ENCODE assay signal across 25 cellular contexts in the genomic region with DNA sequence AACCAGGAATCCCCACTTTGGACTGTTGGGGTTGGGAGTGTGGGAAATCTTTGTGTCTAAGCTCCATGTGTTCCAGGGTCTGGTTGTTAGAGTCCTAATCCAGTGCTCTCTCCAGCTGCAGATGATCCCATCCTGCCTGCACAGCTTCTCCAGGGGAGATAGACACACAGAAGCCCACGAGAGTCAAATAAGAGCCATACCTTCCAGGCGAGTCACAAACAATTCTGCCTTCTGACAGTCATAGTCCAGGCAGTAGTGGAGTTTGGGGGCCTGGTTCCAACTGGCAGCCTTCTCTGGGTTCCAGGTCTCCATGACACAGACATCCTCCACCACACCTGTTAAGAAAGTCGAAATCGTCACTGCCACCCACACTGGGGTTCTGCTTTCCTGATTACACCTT. TPM values are rescaled to one million over a fixed set of nuclear protein-coding genes. Genes with fewer than 3 reads are reported as not detected.
DNase-seq lines count a peak whose midpoint lies in the region; ATAC-seq, FAIRE-seq and TF ChIP-seq lines count a peak whose summit lies in the region.
"Had no signal": no experiment of that assay in that cellular context is flagged by ENCODE, and none has a peak within 500 bp of the region (broad histone marks: within the 10 kb centered on the region; RNA-seq: fewer than 3 reads in every experiment).

No MANE protein-coding gene starts in this region.

- H3K9me3 Mint-ChIP-seq in astrocyte (ENCODE audit: unreplicated experiment) = peaks cover 2% of the 10 kb centered on the region
- H3K9me3 Mint-ChIP-seq: CD8-positive, alpha-beta memory T cell had no signal

- H3K27me3 ChIP-seq in IMR-90 (ENCODE audit: control insufficient read depth, insufficient read depth, low read length) (peaks cover 10% of the 10 kb centered on the region; the same call in 1 of the 2 replicates), astrocyte (ENCODE audit: insufficient read depth, low read length) (no peaks in the 10 kb centered on the region)
- H3K27me3 ChIP-seq: BE2C had no signal

- H3K27ac ChIP-seq in IMR-90 (ENCODE audit: insufficient read depth, low read length) (no peak overlapping the region), astrocyte (ENCODE audit: low read depth, low read length) (no peak overlapping the region)
- H3K27ac ChIP-seq: HL-60, RWPE1 had no signal

- no peak overlapping the region for H2BK5ac ChIP-seq in IMR-90 (ENCODE audit: low read depth, low read length, poor library complexity, severe bottlenecking)

- ATAC-seq in IMR-90 (ENCODE audit: low read depth) (no peak), GM21447 (IDR thresholded peaks at IDR 0.05; ENCODE audit: unreplicated experiment) (no peak)

- dilution Hi-C loops in IMR-90 (cut with HindIII; ENCODE audit: low sequenced_read_pairs, unreplicated experiment) = no loop called here

- H2AFZ ChIP-seq in IMR-90 (replicated peaks; ENCODE audit: low read length, poor library complexity) = no peak overlapping the region
- H2AFZ ChIP-seq in astrocyte (ENCODE audit: low read depth, low read length) = no peak overlapping the region

- H3K56ac ChIP-seq in IMR-90 (ENCODE audit: extremely low read depth, insufficient read depth, low read length) = no peak overlapping the region

- H2AK5ac ChIP-seq in IMR-90 (ENCODE audit: low read depth, low read length) = no peak overlapping the region

- H3K4me1 ChIP-seq in IMR-90 (ENCODE audit: control insufficient read depth, insufficient read depth, low read length) (no peaks in the 10 kb centered on the region), astrocyte (ENCODE audit: insufficient read depth, low read length) (peaks cover 7% of the 10 kb centered on the region)
- H3K4me1 ChIP-seq: BE2C had no signal

- WGBS in IMR-90 (ENCODE audit: extremely low coverage in 2 of 2, insufficient read length in 1 of 2), 2 experiments = no CpG with 5 or more reads among the region's 4 CpGs

- TF ChIP-seq CTCF in IMR-90 (conservative IDR thresholded peaks at IDR 0.05; ENCODE audit: low read depth, low read length) (no peak), astrocyte (IDR thresholded peaks at IDR 0.05; ENCODE audit: insufficient read depth, low read depth, low read length) (no peak)

- no peaks in the 10 kb centered on the region for H3K36me3 ChIP-seq in IMR-90 (ENCODE audit: control insufficient read depth, insufficient read depth, low read length)
- H3K36me3 ChIP-seq in astrocyte (ENCODE audit: insufficient read depth, low read length) = no peaks in the 10 kb centered on the region
- H3K36me3 ChIP-seq: BE2C had no signal

- no peak overlapping the region for H4K8ac ChIP-seq in IMR-90 (ENCODE audit: low read depth in 2 of 2, low read length in 2 of 2)

- no peaks in the 10 kb centered on the region for H3K79me2 ChIP-seq in astrocyte (ENCODE audit: insufficient read depth, low read length)

- TF ChIP-seq RAD21 in IMR-90 (IDR thresholded peaks at IDR 0.05; ENCODE audit: low read length) = no peak

- DNase-seq in IMR-90 (peak; percentile 13), astrocyte (ENCODE audit: low read depth) (peak; percentile 41), kidney tubule cell (ENCODE audit: low spot score) (peak; percentile 62), activated T-cell treated with anti-CD3 and anti-CD28 coated beads for 4 hours (no peak), anterior cingulate cortex (lab: John Stamatoyannopoulos, UW) (no peak)
- no peak for DNase-seq in activated CD4-positive, alpha-beta T cell treated with anti-CD3 and anti-CD28 coated beads, Interleukin-2, amount 50 U/mL, for 1 hour
- DNase-seq: BE2C; CD8-positive, alpha-beta memory T cell; DMS79 treated with DMSO at 0.1 percent for 48 hours; H7; Karpas-422; MV-4-11; NCI-H1105 treated with DMSO at 0.1 percent for 48 hours; NCI-H146; NCI-H1930; NCI-H446 treated with DMSO at 0.1 percent for 48 hours; NCI-H526; NCI-H82; NK-92 treated with Interleukin-12 subunit alpha and Interleukin-12 subunit beta, amount 100 ng/mL, for 24 hours; SHP77 had no signal

- H2BK20ac ChIP-seq in IMR-90 (ENCODE audit: low read depth, low read length) = no peak overlapping the region

- in situ Hi-C loops in IMR-90 (cut with MboI; ENCODE audit: low sequenced_read_pairs) = no loop called here

- no TSS peak for BruUV-seq in IMR-90 (replicated peaks; lab: Mats Ljungman, UMichigan)

- no peaks in the 10 kb centered on the region for H3K36me3 Mint-ChIP-seq in astrocyte (ENCODE audit: low read depth, unreplicated experiment)
- H3K36me3 Mint-ChIP-seq: CD14-positive monocyte; CD8-positive, alpha-beta memory T cell had no signal

- no peak overlapping the region for H3K4me2 ChIP-seq in IMR-90 (ENCODE audit: low read depth, low read length)
- no peak overlapping the region for H3K4me2 ChIP-seq in astrocyte (ENCODE audit: low read length)

- no peak overlapping the region for H3K4me3 ChIP-seq in IMR-90 (ENCODE audit: insufficient read depth, low read depth, low read length)
- no peak overlapping the region for H3K4me3 ChIP-seq in astrocyte (ENCODE audit: insufficient read depth, low read depth, low read length)

- no peak overlapping the region for H4K91ac ChIP-seq in IMR-90 (ENCODE audit: insufficient read depth, low read depth, low read length)

- H3K14ac ChIP-seq in IMR-90 (replicated peaks; ENCODE audit: low read depth, low read length) = no peak overlapping the region

- no peak overlapping the region for H3K4ac ChIP-seq in IMR-90 (ENCODE audit: low read depth, low read length)

- H3K4me3 Mint-ChIP-seq in astrocyte (ENCODE audit: unreplicated experiment) = no peak overlapping the region
- H3K4me3 Mint-ChIP-seq: CD14-positive monocyte; CD8-positive, alpha-beta memory T cell had no signal

- no peak overlapping the region for H3K9ac ChIP-seq in IMR-90 (ENCODE audit: low read depth, low read length)
- H3K9ac ChIP-seq in astrocyte (ENCODE audit: low read length) = no peak overlapping the region

- H3K27me3 Mint-ChIP-seq in astrocyte (ENCODE audit: low read depth, unreplicated experiment) = peaks cover 30% of the 10 kb centered on the region

- H3K27ac Mint-ChIP-seq in astrocyte (ENCODE audit: unreplicated experiment) = no peak overlapping the region
- H3K27ac Mint-ChIP-seq: CD14-positive monocyte; CD8-positive, alpha-beta memory T cell had no signal

- H3K4me1 Mint-ChIP-seq in astrocyte (ENCODE audit: low read depth, unreplicated experiment) = peaks cover 12% of the 10 kb centered on the region
- H3K4me1 Mint-ChIP-seq: CD14-positive monocyte; CD8-positive, alpha-beta memory T cell had no signal

- H4K20me1 ChIP-seq in IMR-90 (ENCODE audit: insufficient read depth, low read length) (no peaks in the 10 kb centered on the region), astrocyte (ENCODE audit: insufficient read depth, low read length) (no peaks in the 10 kb centered on the region)

- H3K9me1 ChIP-seq in IMR-90 (ENCODE audit: insufficient read depth, low read length) = no peaks in the 10 kb centered on the region

- POLR2A ChIA-PET in IMR-90 (lab: Charles Lee; ENCODE audit: unreplicated experiment) = no interaction called here

- TF ChIP-seq POLR2A in IMR-90 (IDR thresholded peaks at IDR 0.05; ENCODE audit: low read depth, low read length) = no peak

- H2BK120ac ChIP-seq in IMR-90 (ENCODE audit: low read depth, low read length) = no peak overlapping the region

- no peak overlapping the region for H3K18ac ChIP-seq in IMR-90 (ENCODE audit: low read depth, low read length)

- intact Hi-C loops in IMR-90 (cut with micrococcal nuclease) = no loop called here

- H2BK15ac ChIP-seq in IMR-90 (ENCODE audit: low read depth, low read length) = no peak overlapping the region

- no peak overlapping the region for H3K23ac ChIP-seq in IMR-90 (ENCODE audit: low read depth, low read length)

- CTCF ChIA-PET in IMR-90 (lab: Yijun Ruan, JAX) = no interaction called here

- no peaks in the 10 kb centered on the region for H3K79me1 ChIP-seq in IMR-90 (ENCODE audit: low read depth in 1 of 2, low read length in 2 of 2)

- H3K9me3 ChIP-seq in IMR-90 (ENCODE audit: control insufficient read depth, insufficient read depth, low read length) (no peaks in the 10 kb centered on the region), astrocyte (ENCODE audit: insufficient read depth, low read depth, low read length) (no peaks in the 10 kb centered on the region)
- H3K9me3 ChIP-seq: BE2C had no signal

- H4K5ac ChIP-seq in IMR-90 (ENCODE audit: low read depth, low read length) = no peak overlapping the region

- FAIRE-seq in astrocyte (lab: Jason Lieb, UNC) = no peak
- FAIRE-seq: GM18507 had no signal

- no peak overlapping the region for H2AK9ac ChIP-seq in IMR-90 (replicated peaks; ENCODE audit: low read depth, low read length, poor library complexity)

TF ChIP-seq in IMR-90, 13 proteins besides CTCF, POLR2A, EP300 and RAD21:
- TF ChIP-seq CEBPB (IDR thresholded peaks at IDR 0.05; ENCODE audit: low read depth, low read length) (no peak), BHLHE40 (IDR thresholded peaks at IDR 0.05; ENCODE audit: low read depth, low read length) (no peak), MAFK (IDR thresholded peaks at IDR 0.05; ENCODE audit: low read depth, low read length) (no peak), NFE2L2 (IDR thresholded peaks at IDR 0.05; ENCODE audit: low read depth, low read length) (no peak), CHD1 (IDR thresholded peaks at IDR 0.05; ENCODE audit: low read depth, low read length) (no peak), FOS (IDR thresholded peaks at IDR 0.05; ENCODE audit: low read depth, low read length) (no peak), MXI1 (IDR thresholded peaks at IDR 0.05; ENCODE audit: borderline replicate concordance, low read depth, low read length) (no peak)
- TF ChIP-seq, protein P1, sequence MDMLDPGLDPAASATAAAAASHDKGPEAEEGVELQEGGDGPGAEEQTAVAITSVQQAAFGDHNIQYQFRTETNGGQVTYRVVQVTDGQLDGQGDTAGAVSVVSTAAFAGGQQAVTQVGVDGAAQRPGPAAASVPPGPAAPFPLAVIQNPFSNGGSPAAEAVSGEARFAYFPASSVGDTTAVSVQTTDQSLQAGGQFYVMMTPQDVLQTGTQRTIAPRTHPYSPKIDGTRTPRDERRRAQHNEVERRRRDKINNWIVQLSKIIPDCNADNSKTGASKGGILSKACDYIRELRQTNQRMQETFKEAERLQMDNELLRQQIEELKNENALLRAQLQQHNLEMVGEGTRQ (IDR thresholded peaks at IDR 0.05; ENCODE audit: low read depth, low read length) = no peak
- TF ChIP-seq, protein P2, sequence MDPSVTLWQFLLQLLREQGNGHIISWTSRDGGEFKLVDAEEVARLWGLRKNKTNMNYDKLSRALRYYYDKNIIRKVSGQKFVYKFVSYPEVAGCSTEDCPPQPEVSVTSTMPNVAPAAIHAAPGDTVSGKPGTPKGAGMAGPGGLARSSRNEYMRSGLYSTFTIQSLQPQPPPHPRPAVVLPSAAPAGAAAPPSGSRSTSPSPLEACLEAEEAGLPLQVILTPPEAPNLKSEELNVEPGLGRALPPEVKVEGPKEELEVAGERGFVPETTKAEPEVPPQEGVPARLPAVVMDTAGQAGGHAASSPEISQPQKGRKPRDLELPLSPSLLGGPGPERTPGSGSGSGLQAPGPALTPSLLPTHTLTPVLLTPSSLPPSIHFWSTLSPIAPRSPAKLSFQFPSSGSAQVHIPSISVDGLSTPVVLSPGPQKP (IDR thresholded peaks at IDR 0.05; ENCODE audit: borderline replicate concordance, low read depth, low read length) = no peak

RNA-seq across cellular contexts. Expression of a gene that starts 32.1 kb away (rescaled TPM):
- total RNA-seq in IMR-90 (2012; rRNA removed) = not detected in 2 replicates
- polyA plus RNA-seq in IMR-90 (2012; rRNA removed) = not detected in 2 replicates
- not detected in 2 replicates for polyA plus RNA-seq in IMR-90 (2012; cell fraction: cytosol; rRNA removed)
- polyA plus RNA-seq in IMR-90 (2012; cell fraction: nucleus; rRNA removed; ENCODE audit: low replicate concordance) = not detected in 2 replicates
- 0.50 and 1.4 TPM in 2 replicates for total RNA-seq in astrocyte
- total RNA-seq: CD8-positive, alpha-beta memory T cell had no signal
- polyA plus RNA-seq: CD14-positive monocyte; CD8-positive, alpha-beta memory T cell had no signal

Comparison
In these comparisons a context has a peak if more than half of its experiments do, and no peak if none do; other contexts are left out.
1. DNase-seq: peak in IMR-90 (single experiment), astrocyte (single experiment) and kidney tubule cell (single experiment); none in activated T-cell treated with anti-CD3 and anti-CD28 coated beads for 4 hours (single experiment), anterior cingulate cortex (0 of 58) and activated CD4-positive, alpha-beta T cell treated with anti-CD3 and anti-CD28 coated beads, Interleukin-2, amount 50 U/mL, for 1 hour (single experiment).